Comparison of ENCODE assay signal across 12 cellular contexts in genomic region chr5:143261748-143262392, GRCh38.
DNase-seq lines count a peak whose midpoint lies in the region; ATAC-seq lines count a peak whose summit lies in the region.
"Had no signal": no experiment of that assay in that cellular context is flagged by ENCODE, and none has a peak within 500 bp of the region (broad histone marks: within the 10 kb centered on the region; RNA-seq: fewer than 3 reads in every experiment).

No MANE protein-coding gene starts in this region.

- intact Hi-C loops in activated naive CD4-positive, alpha-beta T cell treated with anti-CD3 and anti-CD28 coated beads for 36 hours (cut with micrococcal nuclease): no loop called here

- no peak overlapping the region for H3K4me3 Mint-ChIP-seq in activated naive CD4-positive, alpha-beta T cell treated with anti-CD3 and anti-CD28 coated beads for 36 hours

- H3K27ac Mint-ChIP-seq in activated naive CD4-positive, alpha-beta T cell treated with anti-CD3 and anti-CD28 coated beads for 36 hours: no peak overlapping the region

- H3K9me3 Mint-ChIP-seq in activated naive CD4-positive, alpha-beta T cell treated with anti-CD3 and anti-CD28 coated beads for 36 hours: peaks cover 10% of the 10 kb centered on the region

- H3K27me3 Mint-ChIP-seq in activated naive CD4-positive, alpha-beta T cell treated with anti-CD3 and anti-CD28 coated beads for 36 hours (ENCODE audit: low read depth): no peaks in the 10 kb centered on the region

- H3K4me1 Mint-ChIP-seq in activated naive CD4-positive, alpha-beta T cell treated with anti-CD3 and anti-CD28 coated beads for 36 hours (ENCODE audit: low read depth): peaks cover 11% of the 10 kb centered on the region

- CTCF ChIA-PET in activated naive CD4-positive, alpha-beta T cell treated with anti-CD3 and anti-CD28 coated beads for 36 hours (lab: Charles Lee): no interaction called here

- no peaks in the 10 kb centered on the region for H3K36me3 Mint-ChIP-seq in activated naive CD4-positive, alpha-beta T cell treated with anti-CD3 and anti-CD28 coated beads for 36 hours (ENCODE audit: low read depth)

- peak; percentile 15 for DNase-seq in activated naive CD4-positive, alpha-beta T cell treated with anti-CD3 and anti-CD28 coated beads for 36 hours
- no peak for DNase-seq in activated naive CD4-positive, alpha-beta T cell (lab: John Stamatoyannopoulos, UW)
- peak; percentile 42 for DNase-seq in RKO (ENCODE audit: low spot score)
- DNase-seq in epithelial cell of prostate (ENCODE audit: low read depth, low spot score): peak; percentile 57
- DNase-seq in stimulated activated naive CD8-positive, alpha-beta T cell treated with anti-CD3 and anti-CD28 coated beads, Interleukin-15, Interleukin-2, amounts not matched to agents 100 U/mL and 50 U/mL, for 24 hours: peak; percentile 13
- DNase-seq in putamen (ENCODE audit: low spot score): no peak
- no peak for DNase-seq in NCI-H1048 (lab: John Stamatoyannopoulos, UW)
- DNase-seq: activated gamma-delta T cell treated with Interleukin-2 at 50 U/mL for 16 hours, C1 segment of cervical spinal cord, occipital lobe, T-helper 9 cell had no signal

- peak overlapping the region; percentile 93 for H3K27ac ChIP-seq in epithelial cell of prostate

- peak; percentile 90 for ATAC-seq in stimulated activated naive CD8-positive, alpha-beta T cell treated with anti-CD3 and anti-CD28 coated beads, Interleukin-15, Interleukin-2, amounts not matched to agents 100 U/mL and 50 U/mL, for 24 hours
- ATAC-seq in GM18519 (IDR thresholded peaks at IDR 0.05; ENCODE audit: low FRiP score, unreplicated experiment): no peak

Comparison
In these comparisons a context has a peak if more than half of its experiments do, and no peak if none do; other contexts are left out.
1. DNase-seq: peak in activated naive CD4-positive, alpha-beta T cell treated with anti-CD3 and anti-CD28 coated beads for 36 hours (single experiment), RKO (single experiment), epithelial cell of prostate (single experiment) and stimulated activated naive CD8-positive, alpha-beta T cell treated with anti-CD3 and anti-CD28 coated beads, Interleukin-15, Interleukin-2, amounts not matched to agents 100 U/mL and 50 U/mL, for 24 hours (single experiment); none in activated naive CD4-positive, alpha-beta T cell (0 of 4), putamen (single experiment) and NCI-H1048 (single experiment).